ENCODE assay signal across 1 cellular context in genomic region chr4:77959566-77960338, GRCh38.
TF ChIP-seq lines count a peak whose summit lies in the region.

No MANE protein-coding gene starts in this region.

TF ChIP-seq in HEK293T, 16 proteins besides CTCF, POLR2A, EP300 and RAD21 (continued from another document):
- TF ChIP-seq PKNOX1 (IDR thresholded peaks at IDR 0.05), result no peak
TF ChIP-seq in HEK293T: peak in this region for 1.
